ENCODE assay signal across 13 cellular contexts in genomic region chr12:118050972-118051910, GRCh38. TPM values are rescaled to one million over a fixed set of nuclear protein-coding genes. Genes with fewer than 3 reads are reported as not detected.
A peak's percentile ranks its signal among the peaks of the same experiment; 100 is the strongest.
DNase-seq lines count a peak whose midpoint lies in the region; ATAC-seq and TF ChIP-seq lines count a peak whose summit lies in the region.
"Had no signal": no experiment of that assay in that cellular context is flagged by ENCODE, and none has a peak within 500 bp of the region (broad histone marks: within the 10 kb centered on the region; RNA-seq: fewer than 3 reads in every experiment).

No MANE protein-coding gene starts in this region.

- intact Hi-C loops in body of pancreas (cut with DNase I): no loop called here

- WGBS in body of pancreas, 2 donors: 87 to 89% methylated on average over 12 of the region's 12 CpGs

- H3K9me3 ChIP-seq in body of pancreas: no peaks in the 10 kb centered on the region
- H3K9me3 ChIP-seq: uterus had no signal

- DNase-seq in ELR (ENCODE audit: low read depth): peak; percentile 47
- no peak for DNase-seq in body of pancreas
- DNase-seq in nephron progenitor cell: no peak
- no peak for DNase-seq in DMS53 treated with DMSO at 0.1 percent for 48 hours (lab: John Stamatoyannopoulos, UW; ENCODE audit: unreplicated experiment)
- DNase-seq in OCI-M1 (lab: John Stamatoyannopoulos, UW): no peak
- DNase-seq in G401 (ENCODE audit: low spot score): no peak
- DNase-seq: activated CD4-positive, alpha-beta T cell treated with anti-CD3 and anti-CD28 coated beads, Interleukin-2, amount 10 ng/mL, durations not matched to agents 7 days and 5 days; islet precursor cell; NCI-H69; uterus had no signal

- TF ChIP-seq CTCF in body of pancreas (IDR thresholded peaks at IDR 0.05) (peak in 1 of 7 experiments; percentile 11), nephron progenitor cell (IDR thresholded peaks at IDR 0.05) (no peak)

- no peak overlapping the region for H2AFZ ChIP-seq in ACC112 (ENCODE audit: low read length, unreplicated experiment)

- in situ Hi-C loops in G401 (cut with HindIII; ENCODE audit: low sequenced_read_pairs): no loop called here

- H3K4me1 Mint-ChIP-seq in nephron progenitor cell: peaks cover 18% of the 10 kb centered on the region

- H3K27me3 ChIP-seq in ACC112 (ENCODE audit: insufficient read depth, low read length) (no peaks in the 10 kb centered on the region), body of pancreas (no peaks in the 10 kb centered on the region)
- H3K27me3 ChIP-seq: uterus had no signal

- no peaks in the 10 kb centered on the region for H3K9me3 Mint-ChIP-seq in nephron progenitor cell
- H3K9me3 Mint-ChIP-seq: activated CD4-positive, alpha-beta T cell treated with anti-CD3 and anti-CD28 coated beads, Interleukin-2, amount 10 ng/mL, durations not matched to agents 7 days and 5 days had no signal

- H3K79me2 ChIP-seq in ACC112 (ENCODE audit: control insufficient read depth, insufficient read depth, low read length, unreplicated experiment): peaks cover 29% of the 10 kb centered on the region

- H3K27me3 Mint-ChIP-seq in nephron progenitor cell (ENCODE audit: low read depth, poor library complexity): no peaks in the 10 kb centered on the region
- H3K27me3 Mint-ChIP-seq: activated CD4-positive, alpha-beta T cell treated with anti-CD3 and anti-CD28 coated beads, Interleukin-2, amount 10 ng/mL, durations not matched to agents 7 days and 5 days had no signal

- H3K4me3 ChIP-seq in ACC112 (ENCODE audit: low read depth, low read length): no peak overlapping the region; the same call in 1 of the 2 replicates
- no peak overlapping the region for H3K4me3 ChIP-seq in body of pancreas
- H3K4me3 ChIP-seq: GM12878, uterus had no signal

- H3K36me3 ChIP-seq in ACC112 (ENCODE audit: insufficient read depth, low read length) (peaks cover 16% of the 10 kb centered on the region), body of pancreas (replicated peaks in 1 of 2; ENCODE audit: insufficient read depth in 1 of 2, low read depth in 2 of 2) (peaks cover 0 to 3% of the 10 kb centered on the region in 2 donors)
- H3K36me3 ChIP-seq: uterus had no signal

- peak overlapping the region; percentile 20 for H3K27ac Mint-ChIP-seq in nephron progenitor cell
- H3K27ac Mint-ChIP-seq: activated CD4-positive, alpha-beta T cell treated with anti-CD3 and anti-CD28 coated beads, Interleukin-2, amount 10 ng/mL, durations not matched to agents 7 days and 5 days had no signal

- peak overlapping the region; percentile 83 for H3K27ac ChIP-seq in ACC112 (ENCODE audit: low read depth, low read length)
- peak overlapping the region; percentile 77 to 90 (median 84) for H3K27ac ChIP-seq in body of pancreas

- TF ChIP-seq POLR2A in body of pancreas (IDR thresholded peaks at IDR 0.05): no peak

- H3K36me3 Mint-ChIP-seq in nephron progenitor cell (ENCODE audit: low read depth): peaks cover 54% of the 10 kb centered on the region

- no peak for ATAC-seq in body of pancreas
- ATAC-seq in HG03045 (IDR thresholded peaks at IDR 0.05; ENCODE audit: unreplicated experiment): no peak
- ATAC-seq: GM12878 had no signal

- H3K4me1 ChIP-seq in ACC112 (ENCODE audit: control insufficient read depth, insufficient read depth, low read length, unreplicated experiment) (peaks cover 33% of the 10 kb centered on the region), body of pancreas (peaks cover 42% of the 10 kb centered on the region)

- H3K4me3 Mint-ChIP-seq in nephron progenitor cell: no peak overlapping the region
- H3K4me3 Mint-ChIP-seq: activated CD4-positive, alpha-beta T cell treated with anti-CD3 and anti-CD28 coated beads, Interleukin-2, amount 10 ng/mL, durations not matched to agents 7 days and 5 days had no signal

RNA-seq across cellular contexts. Expression of gene WSB2, which starts 9.7 kb away (rescaled TPM):
- total RNA-seq in body of pancreas: 10 to 100 TPM; 28.7 to 48.0 TPM
- 120 and 139 TPM in 2 replicates for total RNA-seq in G401 (2014; rRNA removed; shearing (Covaris generic))

RNA-seq across cellular contexts. Expression of gene RFC5, which starts 34.7 kb away (rescaled TPM):
- 1 to 10 TPM; 4.6 to 6.2 TPM for total RNA-seq in body of pancreas
- total RNA-seq in G401 (2014; rRNA removed; shearing (Covaris generic)): 61.6 and 64.0 TPM in 2 replicates

RNA-seq across cellular contexts. Expression of gene VSIG10, which starts 52.6 kb away (rescaled TPM):
- total RNA-seq in body of pancreas: 10 to 100 TPM; 20.4 to 41.0 TPM
- 24.2 and 32.2 TPM in 2 replicates for total RNA-seq in G401 (2014; rRNA removed; shearing (Covaris generic))
